ENCODE assay signal across 8 cellular contexts in the genomic region with DNA sequence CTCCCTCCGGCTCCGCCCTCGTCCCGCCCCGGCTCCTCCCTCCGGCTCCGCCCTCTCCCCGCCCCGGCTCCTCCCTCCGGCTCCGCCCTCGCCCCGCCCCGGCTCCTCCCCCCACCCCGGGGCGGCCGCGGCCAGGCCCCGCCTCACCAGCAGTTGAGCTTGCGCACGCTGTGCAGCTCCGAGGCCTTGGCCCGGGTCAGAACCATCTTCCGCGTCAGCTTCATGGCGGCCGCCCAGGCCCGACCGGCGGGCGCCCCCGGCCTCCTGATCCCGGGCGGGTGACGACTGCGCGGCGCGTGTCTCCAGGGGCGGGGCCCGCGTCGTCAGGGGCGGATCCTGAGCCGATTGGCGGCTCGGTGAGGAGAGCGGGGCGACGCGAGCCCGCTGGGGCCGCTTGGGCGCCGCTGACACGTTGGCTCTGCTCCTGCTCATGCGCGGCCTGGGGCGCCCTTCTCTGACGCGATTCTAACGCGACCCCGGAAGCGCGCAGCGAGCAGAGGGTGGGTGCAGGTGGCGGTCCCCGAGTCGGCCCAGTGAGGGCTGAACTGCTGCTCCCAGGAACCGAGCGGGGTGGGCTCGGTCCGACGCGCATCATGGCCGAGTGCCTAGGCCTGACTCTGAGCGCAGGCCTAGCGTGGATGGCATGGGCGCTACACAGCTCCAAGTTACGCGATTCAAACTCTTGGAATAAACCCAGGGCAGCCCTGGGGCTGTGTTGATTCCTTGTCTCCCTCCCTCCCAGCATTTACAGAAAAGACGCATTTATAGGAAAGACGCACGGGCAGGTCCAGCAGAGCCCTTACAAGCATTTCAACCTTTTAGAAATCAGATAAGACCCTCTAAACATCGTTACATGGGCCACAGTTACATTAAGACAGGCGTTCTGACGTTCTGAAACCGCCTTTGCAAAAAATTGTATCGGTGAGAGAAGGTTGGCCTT. TPM values are rescaled to one million over a fixed set of nuclear protein-coding genes. Genes with fewer than 3 reads are reported as not detected.
DNase-seq lines count a peak whose midpoint lies in the region; ATAC-seq, FAIRE-seq and TF ChIP-seq lines count a peak whose summit lies in the region.

A gene (minus strand): TSS at position 420 of the 940 bp plus-strand sequence. CDS start 196 bp downstream, at position 224.

- H3K27ac Mint-ChIP-seq in astrocyte (ENCODE audit: unreplicated experiment), result peak within 1 kb of the TSS; percentile 93

- intact Hi-C loops in vagina (cut with DNase I), result loop anchor here (10.0 kb wide), 2 partner anchors 466 to 536 kb away; a partner anchor contains a TSS

- peak in 1 of 2 donors; percentile 84 for TF ChIP-seq POLR2A in vagina (IDR thresholded peaks at IDR 0.05)

- FAIRE-seq in astrocyte (lab: Jason Lieb, UNC), result no peak

- H3K79me2 ChIP-seq in astrocyte (ENCODE audit: insufficient read depth, low read length), result no peaks in the 10 kb centered on the region

- H3K27me3 Mint-ChIP-seq in astrocyte (ENCODE audit: low read depth, unreplicated experiment), result no peaks in the 10 kb centered on the region

- H3K9ac ChIP-seq in astrocyte (ENCODE audit: low read length) (peak within 1 kb of the TSS; percentile 99), rectal smooth muscle tissue (ENCODE audit: low read length) (peak within 1 kb of the TSS; percentile 93)

- TF ChIP-seq CTCF in astrocyte (IDR thresholded peaks at IDR 0.05; ENCODE audit: insufficient read depth, low read depth, low read length) (no peak), vagina (IDR thresholded peaks at IDR 0.05) (peak in 1 of 3 experiments; percentile 7)

- DNase-seq in NCI-H2029 treated with DMSO at 0.1 percent for 48 hours (lab: John Stamatoyannopoulos, UW) (peak; percentile 81), T-helper 22 cell (ENCODE audit: low read depth) (peak; percentile 90), astrocyte (ENCODE audit: low read depth) (peak; percentile 85), hepatic stellate cell (ENCODE audit: low spot score) (peak; percentile 97), vagina (ENCODE audit: extremely low spot score in 2 of 2) (peak in 1 of 2 donors; percentile 96)

- H3K27ac ChIP-seq in astrocyte (ENCODE audit: low read depth, low read length), result peak within 1 kb of the TSS; percentile 97
- H3K27ac ChIP-seq in rectal smooth muscle tissue (ENCODE audit: low read depth, low read length), result peak within 1 kb of the TSS; percentile 98
- H3K27ac ChIP-seq in vagina, result peak within 1 kb of the TSS; percentile 94

- H3K36me3 ChIP-seq in astrocyte (ENCODE audit: insufficient read depth, low read length) (no peaks in the 10 kb centered on the region), rectal smooth muscle tissue (ENCODE audit: control insufficient read depth, insufficient read depth, low read length) (peaks cover 6% of the 10 kb centered on the region), vagina (peaks cover 0 to 9% of the 10 kb centered on the region in 2 donors)

- H3K36me3 Mint-ChIP-seq in astrocyte (ENCODE audit: low read depth, unreplicated experiment), result no peaks in the 10 kb centered on the region

- H3K9me3 ChIP-seq in astrocyte (ENCODE audit: insufficient read depth, low read depth, low read length) (no peaks in the 10 kb centered on the region), vagina (no peaks in the 10 kb centered on the region)

- peak within 1 kb of the TSS; percentile 87 for H3K4me3 Mint-ChIP-seq in astrocyte (ENCODE audit: unreplicated experiment)

- H3K9me3 Mint-ChIP-seq in astrocyte (ENCODE audit: unreplicated experiment), result no peaks in the 10 kb centered on the region

- peak within 1 kb of the TSS; percentile 97 for H3K4me3 ChIP-seq in astrocyte (ENCODE audit: insufficient read depth, low read depth, low read length)
- H3K4me3 ChIP-seq in rectal smooth muscle tissue (ENCODE audit: low read length), result peak within 1 kb of the TSS; percentile 98
- peak within 1 kb of the TSS; percentile 71 to 90 for H3K4me3 ChIP-seq in vagina

- H3K27me3 ChIP-seq in astrocyte (ENCODE audit: insufficient read depth, low read length) (no peaks in the 10 kb centered on the region), rectal smooth muscle tissue (ENCODE audit: control insufficient read depth, insufficient read depth, low read length) (no peaks in the 10 kb centered on the region), vagina (no peaks in the 10 kb centered on the region)

- H3K4me1 Mint-ChIP-seq in astrocyte (ENCODE audit: low read depth, unreplicated experiment), result peaks cover 4% of the 10 kb centered on the region

- ATAC-seq in GM18511 (IDR thresholded peaks at IDR 0.05; ENCODE audit: unreplicated experiment), result peak; percentile 90
- peak; percentile 83 for ATAC-seq in HG03025 (IDR thresholded peaks at IDR 0.05; ENCODE audit: low FRiP score, unreplicated experiment)

- no peaks in the 10 kb centered on the region for H4K20me1 ChIP-seq in astrocyte (ENCODE audit: insufficient read depth, low read length)

- H2AFZ ChIP-seq in astrocyte (ENCODE audit: low read depth, low read length), result peak within 1 kb of the TSS; percentile 93

- H3K4me1 ChIP-seq in astrocyte (ENCODE audit: insufficient read depth, low read length), result peaks cover 14% of the 10 kb centered on the region
- H3K4me1 ChIP-seq in rectal smooth muscle tissue (ENCODE audit: control insufficient read depth, insufficient read depth, low read length), result peaks cover 11% of the 10 kb centered on the region
- H3K4me1 ChIP-seq in vagina, result peaks cover 29% of the 10 kb centered on the region

- H3K4me2 ChIP-seq in astrocyte (ENCODE audit: low read length), result peak within 1 kb of the TSS; percentile 100

RNA-seq across cellular contexts. Expression of the gene that starts here (rescaled TPM):
- 10.1 and 10.4 TPM in 2 replicates for total RNA-seq in astrocyte
- total RNA-seq in vagina, result 24.3 TPM
